Comparison of ENCODE assay signal across 11 cellular contexts in the genomic region with DNA sequence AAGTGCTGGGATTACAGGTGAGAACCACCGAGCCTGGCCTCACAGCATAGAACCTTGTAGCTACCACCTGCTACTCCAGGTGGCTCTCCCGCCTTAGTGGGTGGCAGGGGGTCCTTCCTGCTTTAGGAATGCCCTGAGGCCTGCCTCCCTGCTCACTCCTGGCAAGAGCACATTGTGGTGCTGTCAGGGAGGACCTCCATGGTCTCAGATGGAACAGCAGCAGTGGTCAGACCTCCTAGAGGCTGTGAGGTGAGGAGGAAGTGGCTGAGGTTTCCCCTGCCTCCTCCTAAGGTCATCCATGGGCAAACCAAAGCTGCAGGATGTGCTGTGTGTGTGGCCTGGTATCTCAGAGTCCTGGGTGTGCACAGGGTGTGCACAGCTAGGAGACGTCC. TPM values are rescaled to one million over a fixed set of nuclear protein-coding genes. Genes with fewer than 3 reads are reported as not detected.
DNase-seq lines count a peak whose midpoint lies in the region; ATAC-seq and TF ChIP-seq lines count a peak whose summit lies in the region.
"Had no signal": no experiment of that assay in that cellular context is flagged by ENCODE, and none has a peak within 500 bp of the region (broad histone marks: within the 10 kb centered on the region; RNA-seq: fewer than 3 reads in every experiment).

No MANE protein-coding gene starts in this region.

- intact Hi-C loops in lower leg skin (cut with DNase I; ENCODE audit: low total_unique reads): no loop called here

- peaks cover 42% of the 10 kb centered on the region for H3K4me1 ChIP-seq in RWPE2 (ENCODE audit: insufficient read depth, poor library complexity, severe bottlenecking)
- peaks cover 41 to 43% of the 10 kb centered on the region in 2 experiments for H3K4me1 ChIP-seq in trophoblast cell (ENCODE audit: control insufficient read depth in 1 of 2, insufficient read depth in 2 of 2, low read length in 2 of 2)

- no peak overlapping the region for H4K12ac ChIP-seq in trophoblast cell (ENCODE audit: low read depth, low read length)

- H3K36me3 ChIP-seq in RWPE2 (ENCODE audit: low read depth) (peaks cover 7% of the 10 kb centered on the region; the same call in 1 of the 2 replicates), trophoblast cell (ENCODE audit: control insufficient read depth in 1 of 2, insufficient read depth in 2 of 2, low read length in 2 of 2) (peaks cover 3 to 4% of the 10 kb centered on the region in 2 experiments), brain microvascular endothelial cell (replicated peaks) (no peaks in the 10 kb centered on the region)

- H3K4me3 ChIP-seq in RWPE2 (ENCODE audit: severe bottlenecking) (no peak overlapping the region), trophoblast cell (ENCODE audit: low read depth, low read length) (no peak overlapping the region), lower leg skin (ENCODE audit: low read depth, poor library complexity, severe bottlenecking) (no peak overlapping the region), brain microvascular endothelial cell (ENCODE audit: low read depth, low read length) (no peak overlapping the region)

- TF ChIP-seq CTCF in RWPE2 (IDR thresholded peaks at IDR 0.05; ENCODE audit: poor library complexity, severe bottlenecking) (no peak), lower leg skin (IDR thresholded peaks at IDR 0.05) (no peak), brain microvascular endothelial cell (IDR thresholded peaks at IDR 0.05; ENCODE audit: low read depth, low read length, missing control alignments) (no peak)

- H2BK120ac ChIP-seq in trophoblast cell (ENCODE audit: insufficient read depth, low read length, poor library complexity): peak overlapping the region; percentile 8

- H3K4ac ChIP-seq in trophoblast cell (ENCODE audit: low read depth, low read length): peak overlapping the region; percentile 42

- peak overlapping the region; percentile 48 for H2BK12ac ChIP-seq in trophoblast cell (ENCODE audit: low read length)

- WGBS in trophoblast cell (ENCODE audit: extremely low coverage, insufficient coverage, insufficient read length): no CpG with 5 or more reads among the region's 3 CpGs
- 80% methylated on average over 3 of the region's 3 CpGs for WGBS in lower leg skin, 2 donors

- no peak overlapping the region for H3K23ac ChIP-seq in trophoblast cell (ENCODE audit: low read length)

- H3K79me1 ChIP-seq in trophoblast cell (ENCODE audit: low read length): peaks cover 20% of the 10 kb centered on the region

- H3K27me3 ChIP-seq in RWPE2 (ENCODE audit: insufficient read depth, poor library complexity, severe bottlenecking) (no peaks in the 10 kb centered on the region), trophoblast cell (ENCODE audit: insufficient read depth, low read length) (no peaks in the 10 kb centered on the region), brain microvascular endothelial cell (replicated peaks) (no peaks in the 10 kb centered on the region)

- H3K18ac ChIP-seq in trophoblast cell (ENCODE audit: low read length): peak overlapping the region; percentile 63

- no peak overlapping the region for H3K4me2 ChIP-seq in trophoblast cell (ENCODE audit: low read length)

- H4K8ac ChIP-seq in trophoblast cell (ENCODE audit: low read depth, low read length): peak overlapping the region; percentile 61

- peak overlapping the region; percentile 25 for H2BK5ac ChIP-seq in trophoblast cell (ENCODE audit: low read depth, low read length, poor library complexity)

- H3K14ac ChIP-seq in trophoblast cell (ENCODE audit: low read length): peak overlapping the region; percentile 27

- DNase-seq in ELF-1 (ENCODE audit: low read depth, low spot score) (peak; percentile 73), RWPE2 (ENCODE audit: low spot score) (no peak), glomerular visceral epithelial cell (ENCODE audit: extremely low spot score) (peak; percentile 43), trophoblast cell (no peak), lower leg skin (ENCODE audit: low spot score in 2 of 2) (no peak), brain microvascular endothelial cell (no peak), NOMO-1 treated with dmso at 0.1 percent for 144 hours (lab: John Stamatoyannopoulos, UW; ENCODE audit: unreplicated experiment) (no peak)
- no peak for DNase-seq in activated CD4-positive, CD25-positive, alpha-beta regulatory T cell (lab: John Stamatoyannopoulos, UW)
- DNase-seq: effector memory CD4-positive, alpha-beta T cell; Karpas-422; stimulated activated CD4-positive, alpha-beta T cell treated with anti-CD3 and anti-CD28 coated beads, Interleukin-4, amount 100 ng/mL, for 4 hours had no signal

- no peak overlapping the region for H3K9ac ChIP-seq in trophoblast cell (ENCODE audit: low read length)

- peaks cover 44% of the 10 kb centered on the region for H3K79me2 ChIP-seq in trophoblast cell (ENCODE audit: control insufficient read depth, insufficient read depth, low read length, poor library complexity)

- no peak for TF ChIP-seq POLR2A in lower leg skin (IDR thresholded peaks at IDR 0.05)

- H2AK5ac ChIP-seq in trophoblast cell (ENCODE audit: low read length): peak overlapping the region; percentile 34

- ATAC-seq in RWPE2 (ENCODE audit: low read depth): no peak

- peak overlapping the region; percentile 69 for H4K91ac ChIP-seq in trophoblast cell (ENCODE audit: low read depth, low read length)

- peak overlapping the region; percentile 15 for H2AFZ ChIP-seq in trophoblast cell (ENCODE audit: insufficient read depth, low read length, poor library complexity)

- H3K27ac ChIP-seq in RWPE2 (ENCODE audit: poor library complexity, severe bottlenecking): peak overlapping the region; percentile 86
- H3K27ac ChIP-seq in trophoblast cell (ENCODE audit: low read depth, low read length): no peak overlapping the region
- H3K27ac ChIP-seq in brain microvascular endothelial cell: no peak overlapping the region

- H3K9me3 ChIP-seq in RWPE2 (ENCODE audit: severe bottlenecking): no peaks in the 10 kb centered on the region
- H3K9me3 ChIP-seq in trophoblast cell (ENCODE audit: insufficient read depth, low read depth, low read length): no peaks in the 10 kb centered on the region

- in situ Hi-C loops in brain microvascular endothelial cell (cut with HindIII; ENCODE audit: low pct_ligation_motif_present, low sequenced_read_pairs): no loop called here

RNA-seq across cellular contexts. Expression of a gene that starts 6.7 kb away (rescaled TPM):
- polyA plus RNA-seq in trophoblast cell (2013): 79.8 and 85.3 TPM in 2 replicates
- 10 to 100 TPM in 2 of 4 donors, 1 to 10 TPM in 2; 7.2 to 32.2 (median 16.8) TPM for total RNA-seq in lower leg skin

Comparison
In these comparisons a context has a peak if more than half of its experiments do, and no peak if none do; other contexts are left out.
1. DNase-seq: peak in ELF-1 (single experiment) and glomerular visceral epithelial cell (single experiment); none in RWPE2 (single experiment), trophoblast cell (0 of 2), lower leg skin (0 of 2), brain microvascular endothelial cell (single experiment), activated CD4-positive, CD25-positive, alpha-beta regulatory T cell (0 of 4) and NOMO-1 treated with dmso at 0.1 percent for 144 hours (single experiment).